In genomic region chr5:53884411-53884810, GRCh38 we compare ENCODE assay signal across 16 cellular contexts.
DNase-seq lines count a peak whose midpoint lies in the region; ATAC-seq lines count a peak whose summit lies in the region.
"Had no signal": no experiment of that assay in that cellular context is flagged by ENCODE, and none has a peak within 500 bp of the region (broad histone marks: within the 10 kb centered on the region; RNA-seq: fewer than 3 reads in every experiment).

No MANE protein-coding gene starts in this region.

- H3K4me3 ChIP-seq in BLaER1 treated with 17β-estradiol and CSF1 and Interleukin-3, amounts not matched to agents 10 nM and 100 nM, result no peak overlapping the region
- 0 out of 2 replicates have a peak overlapping the region, but pooled peaks have one; percentile 16 for H3K4me3 ChIP-seq in iPS-20b (ENCODE audit: low read length)
- H3K4me3 ChIP-seq: testis had no signal

- H3K9ac ChIP-seq in BLaER1 treated with 17β-estradiol and CSF1 and Interleukin-3, amounts not matched to agents 10 nM and 100 nM, result no peak overlapping the region
- no peak overlapping the region for H3K9ac ChIP-seq in iPS-20b (ENCODE audit: low read depth, low read length)

- no peak overlapping the region for H3K27ac ChIP-seq in BLaER1 treated with 17β-estradiol and CSF1 and Interleukin-3, amounts not matched to agents 10 nM and 100 nM
- H3K27ac ChIP-seq in iPS-20b (ENCODE audit: low read length), result no peak overlapping the region
- H3K27ac ChIP-seq: RWPE1, testis had no signal

- intact Hi-C loops in sciatic nerve (cut with DNase I), result no loop called here

- ATAC-seq in HG02840 (IDR thresholded peaks at IDR 0.05; ENCODE audit: low FRiP score, unreplicated experiment), result peak; percentile 62
- no peak for ATAC-seq in sciatic nerve
- ATAC-seq: left cardiac atrium had no signal

- H3K9me3 ChIP-seq in BLaER1 treated with 17β-estradiol and CSF1 and Interleukin-3, amounts not matched to agents 10 nM and 100 nM (replicated peaks in 1 of 11), result no peaks in the 10 kb centered on the region
- no peaks in the 10 kb centered on the region for H3K9me3 ChIP-seq in iPS-20b (ENCODE audit: insufficient read depth, low read depth, low read length)
- H3K9me3 ChIP-seq: testis had no signal

- H4K20me1 ChIP-seq in BLaER1 treated with 17β-estradiol and CSF1 and Interleukin-3, amounts not matched to agents 10 nM and 100 nM, result no peaks in the 10 kb centered on the region

- peaks cover 5 to 25% (median 11%) of the 10 kb centered on the region in 10 experiments; a peak in 15 of 20 replicates for H3K4me1 ChIP-seq in BLaER1 treated with 17β-estradiol and CSF1 and Interleukin-3, amounts not matched to agents 10 nM and 100 nM
- peaks cover 48% of the 10 kb centered on the region for H3K4me1 ChIP-seq in iPS-20b (ENCODE audit: insufficient read depth, low read length)
- H3K4me1 ChIP-seq: testis had no signal

- peak overlapping the region in 7 of 11 experiments; percentile 2 to 48 (median 24); a peak in 9 of 22 replicates for H3K4me2 ChIP-seq in BLaER1 treated with 17β-estradiol and CSF1 and Interleukin-3, amounts not matched to agents 10 nM and 100 nM

- H3K36me3 ChIP-seq in BLaER1 treated with 17β-estradiol and CSF1 and Interleukin-3, amounts not matched to agents 10 nM and 100 nM, result peaks cover 0 to 12% (median 0%) of the 10 kb centered on the region in 11 experiments; a peak in 2 of 22 replicates
- no peaks in the 10 kb centered on the region for H3K36me3 ChIP-seq in iPS-20b (ENCODE audit: insufficient read depth, low read depth, low read length)

- DNase-seq in NCI-H526 (lab: John Stamatoyannopoulos, UW) (peak; percentile 53 to 54), GF-D8 (lab: John Stamatoyannopoulos, UW) (no peak), ureter (ENCODE audit: low spot score) (no peak), sciatic nerve (ENCODE audit: low spot score) (no peak), AG08396 (ENCODE audit: low spot score) (no peak)
- DNase-seq: activated CD4-positive, alpha-beta T cell treated with anti-CD3 and anti-CD28 coated beads, Interleukin-2, amount 10 ng/mL, durations not matched to agents 7 days and 5 days; activated naive CD4-positive, alpha-beta T cell; CD4-positive, CD25-positive, alpha-beta regulatory T cell; left cardiac atrium; NCI-H2227 treated with DMSO at 0.1 percent for 48 hours; T1000; testis had no signal

- H3K27me3 ChIP-seq in BLaER1 treated with 17β-estradiol and CSF1 and Interleukin-3, amounts not matched to agents 10 nM and 100 nM, result no peaks in the 10 kb centered on the region
- no peaks in the 10 kb centered on the region for H3K27me3 ChIP-seq in iPS-20b (ENCODE audit: insufficient read depth, low read length)
- H3K27me3 ChIP-seq: testis had no signal

Comparison
In these comparisons a context has a peak if more than half of its experiments do, and no peak if none do; other contexts are left out.
1. DNase-seq: peak in NCI-H526 (2 of 2); none in GF-D8 (single experiment), ureter (single experiment), sciatic nerve (single experiment) and AG08396 (single experiment).